Comparison of ENCODE assay signal across 8 cellular contexts in the genomic region with DNA sequence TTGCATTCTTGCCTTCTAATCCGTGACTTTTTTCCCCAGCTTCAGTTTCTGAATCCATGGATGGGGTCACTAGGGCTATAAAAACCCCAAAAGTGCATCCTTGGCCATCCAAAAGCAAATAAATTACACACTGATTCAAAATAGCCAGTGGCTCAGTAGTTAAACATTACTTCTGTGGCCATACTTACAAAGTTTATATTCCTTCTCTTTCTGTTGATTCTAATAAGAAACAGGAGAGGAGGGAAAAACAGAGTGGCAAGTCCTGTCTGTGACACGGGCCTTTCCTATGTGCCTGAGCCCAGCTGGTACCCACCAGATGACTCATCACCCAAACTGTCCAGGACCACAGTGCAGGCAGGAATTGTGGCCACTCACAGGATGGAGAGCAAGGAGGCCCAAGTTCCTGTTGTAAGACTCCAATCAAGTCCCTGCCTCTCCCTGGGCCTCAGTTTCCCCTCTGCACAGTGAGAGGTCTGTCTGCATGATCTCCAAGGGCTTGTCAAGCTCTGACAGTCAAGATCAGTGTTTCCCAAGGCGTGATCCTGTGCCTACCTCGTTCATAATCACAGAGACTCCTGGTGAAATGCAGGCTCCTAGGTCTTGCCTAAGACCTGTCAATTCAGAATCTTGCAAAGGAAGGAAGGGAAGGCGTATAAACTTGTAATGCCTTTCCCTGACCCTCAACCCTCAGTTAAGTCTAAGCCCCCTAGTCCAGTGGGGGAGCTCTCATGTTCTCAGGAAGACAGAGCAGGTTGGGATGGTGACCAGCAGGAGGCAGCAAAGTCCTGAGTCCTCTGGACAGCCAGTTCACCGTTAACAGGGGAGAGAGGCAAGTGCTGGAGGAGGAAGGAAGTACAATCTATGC. TPM values are rescaled to one million over a fixed set of nuclear protein-coding genes. Genes with fewer than 3 reads are reported as not detected.
DNase-seq lines count a peak whose midpoint lies in the region; ATAC-seq lines count a peak whose summit lies in the region.

No MANE protein-coding gene starts in this region.

- peaks cover 68% of the 10 kb centered on the region for H3K36me3 Mint-ChIP-seq in T-cell
- H3K36me3 Mint-ChIP-seq in activated naive CD8-positive, alpha-beta T cell treated with anti-CD3 and anti-CD28 coated beads, Interleukin-2, amount 50 U/mL, for 24 hours (ENCODE audit: low read depth) = peaks cover 60% of the 10 kb centered on the region

- H3K4me1 Mint-ChIP-seq in T-cell = peaks cover 10 to 13% (median 13%) of the 10 kb centered on the region in 3 donors
- H3K4me1 Mint-ChIP-seq in activated naive CD8-positive, alpha-beta T cell treated with anti-CD3 and anti-CD28 coated beads, Interleukin-2, amount 50 U/mL, for 24 hours = peaks cover 14% of the 10 kb centered on the region

- intact Hi-C loops in left cardiac atrium (cut with DNase I) = loop anchor here in 1 of 2 donors (1.0 to 5.0 kb wide), 3 partner anchors 64 to 186 kb away; no protein-coding TSS in a partner anchor

- POLR2A ChIA-PET in T-cell (lab: Charles Lee) = interaction anchor here in 1 of 2 donors (0.6 to 0.7 kb wide), 2 partner anchors 12 to 35 kb away, joined by 3 to 4 read pairs; no protein-coding TSS in a partner anchor

- DNase-seq in D341Med (ENCODE audit: low spot score) (peak; percentile 72), T-cell (peak; percentile 37 to 75 (median 62)), left cardiac atrium (peak; percentile 88), retina (peak; percentile 65)
- peak; percentile 41 for DNase-seq in Jurkat, Clone E6-1 (ENCODE audit: low read depth, low spot score)
- peak; percentile 80 for DNase-seq in activated naive CD8-positive, alpha-beta T cell treated with anti-CD3 and anti-CD28 coated beads, Interleukin-2, amount 50 U/mL, for 24 hours

- H3K4me3 ChIP-seq in Jurkat, Clone E6-1 (ENCODE audit: low read length) = no peak overlapping the region

- no peaks in the 10 kb centered on the region for H3K27me3 Mint-ChIP-seq in T-cell
- H3K27me3 Mint-ChIP-seq in activated naive CD8-positive, alpha-beta T cell treated with anti-CD3 and anti-CD28 coated beads, Interleukin-2, amount 50 U/mL, for 24 hours = no peaks in the 10 kb centered on the region

- no peak overlapping the region for H3K4me3 Mint-ChIP-seq in T-cell
- no peak overlapping the region for H3K4me3 Mint-ChIP-seq in activated naive CD8-positive, alpha-beta T cell treated with anti-CD3 and anti-CD28 coated beads, Interleukin-2, amount 50 U/mL, for 24 hours

- no peaks in the 10 kb centered on the region for H3K9me3 Mint-ChIP-seq in T-cell
- H3K9me3 Mint-ChIP-seq in activated naive CD8-positive, alpha-beta T cell treated with anti-CD3 and anti-CD28 coated beads, Interleukin-2, amount 50 U/mL, for 24 hours = no peaks in the 10 kb centered on the region

- ATAC-seq in GM21381 (IDR thresholded peaks at IDR 0.05; ENCODE audit: unreplicated experiment) (peak; percentile 71), T-cell (replicated peaks in 1 of 4) (peak; percentile 62 to 80 (median 76)), left cardiac atrium (peak; percentile 84 to 85), GM18519 (IDR thresholded peaks at IDR 0.05; ENCODE audit: low FRiP score, unreplicated experiment) (no peak)
- ATAC-seq in activated naive CD8-positive, alpha-beta T cell treated with anti-CD3 and anti-CD28 coated beads, Interleukin-2, amount 50 U/mL, for 24 hours = peak; percentile 75

- H3K27ac Mint-ChIP-seq in T-cell = peak overlapping the region in 1 of 2 donors; percentile 46
- H3K27ac Mint-ChIP-seq in activated naive CD8-positive, alpha-beta T cell treated with anti-CD3 and anti-CD28 coated beads, Interleukin-2, amount 50 U/mL, for 24 hours = peak overlapping the region; percentile 37

- CTCF ChIA-PET in T-cell (lab: Charles Lee) = interaction anchor here (0.5 to 6.5 kb wide), 27 partner anchors 10 to 651 kb away, joined by 3 to 110 read pairs (median 4); no protein-coding TSS in a partner anchor

RNA-seq across cellular contexts. Expression of a gene that starts 29.5 kb away (rescaled TPM):
- 58.1 TPM for polyA plus RNA-seq in Jurkat, Clone E6-1 (2012; ENCODE audit: insufficient read depth, insufficient read length)
- total RNA-seq in T-cell = 100 to 1,000 TPM; 118 to 211 (median 170) TPM
- total RNA-seq in left cardiac atrium = 100 to 1,000 TPM in 1 of 2 donors, 10 to 100 TPM in 1; 80.4 to 101 TPM

RNA-seq across cellular contexts. Expression of a gene that starts 30.9 kb away (rescaled TPM):
- polyA plus RNA-seq in Jurkat, Clone E6-1 (2012; ENCODE audit: insufficient read depth, insufficient read length) = not detected
- total RNA-seq in T-cell (1 to 10 TPM in 2 of 5 donors, under 1 TPM in 1, not detected in 2; 0.49 to 1.6 (median 1.4) TPM), left cardiac atrium (1,000 to 10,000 TPM; 1,172 to 1,220 TPM)

Comparison
In these comparisons a context has a peak if more than half of its experiments do, and no peak if none do; other contexts are left out.
1. RNA of a gene that starts 30.9 kb away (total RNA-seq): 1,172 to 1,220 TPM in left cardiac atrium; 0.49 to 1.6 TPM in T-cell; every median in the first group is over 100 times any median in the second.
2. Peak in every context shown above with its lines, with median percentiles within 50 percentile points of each other: DNase-seq.